ENCODE assay signal across 8 cellular contexts in genomic region chr14:105294142-105294597, GRCh38. TPM values are rescaled to one million over a fixed set of nuclear protein-coding genes. Genes with fewer than 3 reads are reported as not detected.
DNase-seq lines count a peak whose midpoint lies in the region; ATAC-seq, FAIRE-seq and TF ChIP-seq lines count a peak whose summit lies in the region.

No MANE protein-coding gene starts in this region.

- no peaks in the 10 kb centered on the region for H3K9me2 ChIP-seq in Karpas-422 (replicated peaks; ENCODE audit: insufficient read depth, low read length)

- peak overlapping the region; percentile 11 for H3K27ac Mint-ChIP-seq in neural progenitor cell

- no peaks in the 10 kb centered on the region for H3F3A ChIP-seq in neural progenitor cell (ENCODE audit: low read depth)

- H4K20me1 ChIP-seq in Karpas-422 (ENCODE audit: insufficient read depth, low read depth, low read length) (peaks cover 47% of the 10 kb centered on the region), neural progenitor cell (ENCODE audit: low read depth) (peaks cover 56% of the 10 kb centered on the region)

- peaks cover 14% of the 10 kb centered on the region for H3K4me1 ChIP-seq in Karpas-422 (ENCODE audit: low read length)
- peaks cover 7% of the 10 kb centered on the region for H3K4me1 ChIP-seq in endocrine pancreas (ENCODE audit: control insufficient read depth, insufficient read depth, low read length)
- H3K4me1 ChIP-seq in neural progenitor cell, result no peaks in the 10 kb centered on the region

- H3K36me3 ChIP-seq in Karpas-422 (ENCODE audit: insufficient read depth, low read length) (no peaks in the 10 kb centered on the region), endocrine pancreas (ENCODE audit: control insufficient read depth, insufficient read depth, low read length) (no peaks in the 10 kb centered on the region), neural progenitor cell (no peaks in the 10 kb centered on the region)

- H3K9me3 ChIP-seq in Karpas-422 (ENCODE audit: low read length) (no peaks in the 10 kb centered on the region), endocrine pancreas (ENCODE audit: control insufficient read depth, low read length) (no peaks in the 10 kb centered on the region), neural progenitor cell (ENCODE audit: low read depth) (no peaks in the 10 kb centered on the region)

- FAIRE-seq in GM12891 (lab: Jason Lieb, UNC), result peak; percentile 92

- H3K4me2 ChIP-seq in Karpas-422 (ENCODE audit: low read depth, low read length, poor library complexity, severe bottlenecking) (peak overlapping the region; percentile 24), neural progenitor cell (no peak overlapping the region)

- H3K9me3 Mint-ChIP-seq in neural progenitor cell, result no peaks in the 10 kb centered on the region

- peaks cover 17% of the 10 kb centered on the region for H3K4me1 Mint-ChIP-seq in neural progenitor cell

- H3K27ac ChIP-seq in Karpas-422 (ENCODE audit: low read length) (no peak overlapping the region), neural progenitor cell (no peak overlapping the region)

- TF ChIP-seq CTCF in neural progenitor cell (IDR thresholded peaks at IDR 0.05), result no peak

- peak overlapping the region; percentile 2; the same call in 1 of the 2 replicates for H3K9ac ChIP-seq in Karpas-422 (ENCODE audit: low read length)
- H3K9ac ChIP-seq in endocrine pancreas (ENCODE audit: control insufficient read depth, insufficient read depth, low read length), result peak overlapping the region; percentile 22
- H3K9ac ChIP-seq in neural progenitor cell, result no peak overlapping the region

- H3K27me3 ChIP-seq in Karpas-422 (ENCODE audit: low read length) (no peaks in the 10 kb centered on the region), endocrine pancreas (ENCODE audit: control insufficient read depth, insufficient read depth, low read length) (no peaks in the 10 kb centered on the region), neural progenitor cell (peaks cover under 1% of the 10 kb centered on the region)

- peak overlapping the region; percentile 47 for H3K4me3 Mint-ChIP-seq in neural progenitor cell

- no peak overlapping the region for H3K4me3 ChIP-seq in Karpas-422 (ENCODE audit: low read length)
- H3K4me3 ChIP-seq in endocrine pancreas (ENCODE audit: control insufficient read depth, insufficient read depth, low read length), result no peak overlapping the region
- no peak overlapping the region for H3K4me3 ChIP-seq in neural progenitor cell

- H3K36me3 Mint-ChIP-seq in neural progenitor cell, result peaks cover 3% of the 10 kb centered on the region

- peaks cover 5% of the 10 kb centered on the region for H3K27me3 Mint-ChIP-seq in neural progenitor cell (ENCODE audit: insufficient read depth, low read depth)

- TF ChIP-seq POLR2A in GM12891 (IDR thresholded peaks at IDR 0.05; ENCODE audit: low read depth, low read length), result no peak

- no peak for ATAC-seq in HG02884 (IDR thresholded peaks at IDR 0.05; ENCODE audit: unreplicated experiment)

- H3K79me2 ChIP-seq in Karpas-422 (ENCODE audit: low read length) (no peaks in the 10 kb centered on the region), neural progenitor cell (ENCODE audit: low read depth) (peaks cover 95% of the 10 kb centered on the region)

- H2AFZ ChIP-seq in Karpas-422 (ENCODE audit: low read length), result no peak overlapping the region
- H2AFZ ChIP-seq in neural progenitor cell (replicated peaks), result no peak overlapping the region

- DNase-seq in GM12891 (ENCODE audit: insufficient read length, low spot score) (no peak), Karpas-422 (peak; percentile 63), neural progenitor cell (ENCODE audit: low spot score) (peak; percentile 16), HCEC 1CT (no peak), cerebellar nuclear complex (lab: John Stamatoyannopoulos, UW) (no peak)
- DNase-seq in activated CD4-positive, alpha-beta T cell treated with anti-CD3 and anti-CD28 coated beads for 4 hours, result peak; percentile 36 to 40

TF ChIP-seq in GM12891, 5 proteins besides CTCF, POLR2A, EP300 and RAD21:
- TF ChIP-seq POU2F2 (IDR thresholded peaks at IDR 0.05; ENCODE audit: low read depth, low read length), result no peak

RNA-seq across cellular contexts. Expression of gene BRF1, which starts 6.6 kb away (rescaled TPM):
- polyA plus RNA-seq in GM12891 (2012; ENCODE audit: low read depth, missing spikeins), result 11.1 TPM
- total RNA-seq in Karpas-422 (2014; rRNA removed; shearing (Covaris generic); ENCODE audit: low replicate concordance), result 19.0 and 54.9 TPM in 2 replicates
- 16.9 and 40.5 TPM in 2 replicates for total RNA-seq in neural progenitor cell (ENCODE audit: low replicate concordance)

RNA-seq across cellular contexts. Expression of gene PACS2, which starts 20.4 kb away (rescaled TPM):
- 13.4 TPM for polyA plus RNA-seq in GM12891 (2012; ENCODE audit: low read depth, missing spikeins)
- total RNA-seq in Karpas-422 (2014; rRNA removed; shearing (Covaris generic); ENCODE audit: low replicate concordance), result 32.4 and 55.8 TPM in 2 replicates
- total RNA-seq in neural progenitor cell (ENCODE audit: low replicate concordance), result 22.5 and 41.2 TPM in 2 replicates

RNA-seq across cellular contexts. Expression of gene BTBD6, which starts 45.8 kb away (rescaled TPM):
- polyA plus RNA-seq in GM12891 (2012; ENCODE audit: low read depth, missing spikeins), result 15.6 TPM
- total RNA-seq in Karpas-422 (2014; rRNA removed; shearing (Covaris generic); ENCODE audit: low replicate concordance), result 58.9 and 130 TPM in 2 replicates
- 9.0 and 15.0 TPM in 2 replicates for total RNA-seq in neural progenitor cell (ENCODE audit: low replicate concordance)

Comparison
In these comparisons a context has a peak if more than half of its experiments do, and no peak if none do; other contexts are left out.
1. DNase-seq: peak in Karpas-422 (single experiment), activated CD4-positive, alpha-beta T cell treated with anti-CD3 and anti-CD28 coated beads for 4 hours (2 of 2) and neural progenitor cell (single experiment); none in GM12891 (single experiment), HCEC 1CT (single experiment) and cerebellar nuclear complex (0 of 2).